ENCODE assay signal across 3 cellular contexts in genomic region chr12:113984464-113984863, GRCh38.
TF ChIP-seq lines count a peak whose summit lies in the region.

No MANE protein-coding gene starts in this region.

TF ChIP-seq in HepG2, 621 proteins besides CTCF, POLR2A, EP300 and RAD21:
- TF ChIP-seq SNRNP70 (IDR thresholded peaks at IDR 0.05; ENCODE audit: low read depth, low read length) (no peak), ZNF768 (CRISPR knock-in tag; IDR thresholded peaks at IDR 0.05) (peak; percentile 39; the same call in 1 of the 2 replicates)

TF ChIP-seq in K562, 482 proteins besides CTCF, POLR2A, EP300 and RAD21 (continues in another document):
- TF ChIP-seq KDM1A (IDR thresholded peaks at IDR 0.05) (0 out of 4 replicates have a peak, but pooled peaks of 1 of the 2 experiments have one; percentile 24), ZNF280A (IDR thresholded peaks at IDR 0.05; ENCODE audit: low read depth, partially characterized antibody) (no peak), BCOR (IDR thresholded peaks at IDR 0.05) (peak; percentile 73), RBM25 (IDR thresholded peaks at IDR 0.05; ENCODE audit: low read depth, low read length, severe bottlenecking) (peak; percentile 82), BMI1 (IDR thresholded peaks at IDR 0.05; ENCODE audit: low read length) (no peak), ZNF318 (IDR thresholded peaks at IDR 0.05; ENCODE audit: borderline replicate concordance in 1 of 2, low read depth in 1 of 2) (no peak), ZBTB7A (IDR thresholded peaks at IDR 0.05; ENCODE audit: borderline replicate concordance, control insufficient read depth, low read depth, low read length) (no peak), DPF2 (IDR thresholded peaks at IDR 0.05) (no peak), CEBPB (tag; IDR thresholded peaks at IDR 0.05) (no peak), HBP1 (CRISPR knock-in tag; IDR thresholded peaks at IDR 0.05) (no peak), GATAD2B (IDR thresholded peaks at IDR 0.05; ENCODE audit: borderline replicate concordance) (no peak), CHD1 (IDR thresholded peaks at IDR 0.05; ENCODE audit: low read length) (no peak), FOXP1 (CRISPR knock-in tag; IDR thresholded peaks at IDR 0.05) (no peak), ZNF639 (CRISPR knock-in tag; conservative IDR thresholded peaks at IDR 0.05 in 1 of 2, IDR thresholded peaks at IDR 0.05 in 1 of 2) (no peak)

TF ChIP-seq in H1, 55 proteins besides CTCF, POLR2A, EP300 and RAD21:
- TF ChIP-seq HDAC2 (IDR thresholded peaks at IDR 0.05; ENCODE audit: borderline replicate concordance in 1 of 2, low read depth in 2 of 2, low read length in 2 of 2): 0 out of 4 replicates have a peak, but pooled peaks of 1 of the 2 experiments have one; percentile 45
- TF ChIP-seq RBBP5 (IDR thresholded peaks at IDR 0.05; ENCODE audit: borderline replicate concordance, low read depth, low read length): no peak
- TF ChIP-seq ATF3 (IDR thresholded peaks at IDR 0.05; ENCODE audit: insufficient read depth, low read depth, low read length): no peak
- peak; percentile 82; the same call in 1 of the 2 replicates for TF ChIP-seq KDM1A (IDR thresholded peaks at IDR 0.05; ENCODE audit: borderline replicate concordance, low read length)
